Comparison of ENCODE assay signal across 1 cellular context in the genomic region with DNA sequence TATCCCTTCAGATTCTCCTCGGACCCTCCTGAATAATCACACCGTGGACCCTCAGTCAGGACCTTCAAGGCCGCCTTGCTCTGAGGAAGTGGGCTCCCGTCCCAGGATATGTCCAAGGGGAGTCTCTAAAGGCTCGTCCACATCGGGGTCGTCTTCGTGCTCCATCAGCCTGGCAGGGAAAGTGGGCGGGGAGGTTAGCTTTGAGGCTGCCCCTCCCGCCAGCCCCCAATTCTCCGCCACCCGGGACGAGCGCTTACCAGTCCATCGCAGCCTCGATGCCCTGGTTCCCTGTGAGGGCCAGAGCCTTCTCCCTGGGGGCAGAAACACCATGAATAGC.
TF ChIP-seq lines count a peak whose summit lies in the region.

No MANE protein-coding gene starts in this region.

TF ChIP-seq in GM12878, 131 proteins besides CTCF, POLR2A, EP300 and RAD21:
- TF ChIP-seq RUNX3 (IDR thresholded peaks at IDR 0.05; ENCODE audit: low read length) (no peak), MTA2 (IDR thresholded peaks at IDR 0.05; ENCODE audit: low read depth) (no peak), BACH1 (IDR thresholded peaks at IDR 0.05; ENCODE audit: borderline replicate concordance) (no peak), TBL1XR1 (IDR thresholded peaks at IDR 0.05; ENCODE audit: low read depth, low read length) (no peak)
